Comparison of ENCODE assay signal across 15 cellular contexts in genomic region chr17:78317817-78318400, GRCh38. TPM values are rescaled to one million over a fixed set of nuclear protein-coding genes. Genes with fewer than 3 reads are reported as not detected.
A peak's percentile ranks its signal among the peaks of the same experiment; 100 is the strongest.
DNase-seq lines count a peak whose midpoint lies in the region; ATAC-seq and TF ChIP-seq lines count a peak whose summit lies in the region.
"Had no signal": no experiment of that assay in that cellular context is flagged by ENCODE, and none has a peak within 500 bp of the region (broad histone marks: within the 10 kb centered on the region; RNA-seq: fewer than 3 reads in every experiment).

No MANE protein-coding gene starts in this region.

- H3K27me3 Mint-ChIP-seq in activated CD4-positive, alpha-beta T cell treated with anti-CD3 and anti-CD28 coated beads, Interleukin-2, amount 10 ng/mL, durations not matched to agents 24 days and 14 days: peaks cover 2% of the 10 kb centered on the region
- no peaks in the 10 kb centered on the region for H3K27me3 Mint-ChIP-seq in T-helper 17 cell

- H3K36me3 Mint-ChIP-seq in activated CD4-positive, alpha-beta T cell treated with anti-CD3 and anti-CD28 coated beads, Interleukin-2, amount 10 ng/mL, durations not matched to agents 24 days and 14 days (ENCODE audit: low read depth): no peaks in the 10 kb centered on the region
- no peaks in the 10 kb centered on the region for H3K36me3 Mint-ChIP-seq in T-helper 17 cell (ENCODE audit: low read depth)
- H3K36me3 Mint-ChIP-seq: activated naive CD4-positive, alpha-beta T cell treated with anti-CD3 and anti-CD28 coated beads, Interleukin-2, amount 50 U/mL, for 72 hours had no signal

- H3K4me3 ChIP-seq in stomach: no peak overlapping the region

- DNase-seq in activated CD4-positive, alpha-beta T cell treated with anti-CD3 and anti-CD28 coated beads, Interleukin-2, amount 10 ng/mL, durations not matched to agents 24 days and 14 days: no peak
- no peak for DNase-seq in activated CD4-positive, alpha-beta T cell treated with anti-CD3 and anti-CD28 coated beads, Interleukin-2, amount 50 U/mL, for 48 hours
- DNase-seq in T-helper 17 cell (no peak), left colon (peak in 1 of 2 donors; percentile 51), stomach (no peak), NCI-H774 (lab: John Stamatoyannopoulos, UW) (no peak)
- DNase-seq: activated B cell treated with CpG ODN at 0.5 μM for 24 hours; caudate nucleus; foreskin melanocyte; immature natural killer cell; NCI-H2171; stimulated activated CD4-positive, alpha-beta T cell treated with anti-CD3 and anti-CD28 coated beads, Interleukin-2, amount 100 ng/mL, for 48 hours had no signal

- intact Hi-C loops in activated CD4-positive, alpha-beta T cell treated with anti-CD3 and anti-CD28 coated beads, Interleukin-2, amount 10 ng/mL, durations not matched to agents 24 days and 14 days (cut with micrococcal nuclease): no loop called here
- intact Hi-C loops in left colon (cut with DNase I, micrococcal nuclease) (no loop called here), stomach (cut with DNase I; ENCODE audit: low total_unique reads) (no loop called here)

- no peak for TF ChIP-seq EP300 in stomach (IDR thresholded peaks at IDR 0.05)

- no peaks in the 10 kb centered on the region for H3K36me3 ChIP-seq in stomach

- H3K4me3 Mint-ChIP-seq in activated CD4-positive, alpha-beta T cell treated with anti-CD3 and anti-CD28 coated beads, Interleukin-2, amount 10 ng/mL, durations not matched to agents 24 days and 14 days: no peak overlapping the region
- no peak overlapping the region for H3K4me3 Mint-ChIP-seq in T-helper 17 cell
- H3K4me3 Mint-ChIP-seq: immature natural killer cell had no signal

- H3K4me1 ChIP-seq in stomach: peaks cover 40 to 61% (median 55%) of the 10 kb centered on the region in 4 donors

- no peak for TF ChIP-seq CTCF in stomach (IDR thresholded peaks at IDR 0.05)

- H3K4me1 Mint-ChIP-seq in activated CD4-positive, alpha-beta T cell treated with anti-CD3 and anti-CD28 coated beads, Interleukin-2, amount 10 ng/mL, durations not matched to agents 24 days and 14 days: peaks cover 36% of the 10 kb centered on the region
- H3K4me1 Mint-ChIP-seq in T-helper 17 cell: peaks cover 25% of the 10 kb centered on the region

- no peak for TF ChIP-seq POLR2A in stomach (IDR thresholded peaks at IDR 0.05)

- H3K9me3 Mint-ChIP-seq in activated CD4-positive, alpha-beta T cell treated with anti-CD3 and anti-CD28 coated beads, Interleukin-2, amount 10 ng/mL, durations not matched to agents 24 days and 14 days: no peaks in the 10 kb centered on the region
- H3K9me3 Mint-ChIP-seq: activated B cell treated with CpG ODN at 0.5 μM for 24 hours; activated naive CD4-positive, alpha-beta T cell treated with anti-CD3 and anti-CD28 coated beads, Interleukin-2, amount 50 U/mL, for 72 hours; immature natural killer cell had no signal

- H3K9me3 ChIP-seq in T-helper 17 cell (ENCODE audit: control insufficient read depth, low read length, poor library complexity, severe bottlenecking) (no peaks in the 10 kb centered on the region), stomach (no peaks in the 10 kb centered on the region)

- peak overlapping the region; percentile 65 to 96 (median 85) for H3K27ac ChIP-seq in stomach

- no peak for ATAC-seq in T-helper 17 cell
- peak; percentile 8 for ATAC-seq in left colon
- ATAC-seq in GM19328 (IDR thresholded peaks at IDR 0.05; ENCODE audit: unreplicated experiment): no peak
- ATAC-seq in HG02840 (IDR thresholded peaks at IDR 0.05; ENCODE audit: low FRiP score, unreplicated experiment): no peak
- ATAC-seq: activated naive CD4-positive, alpha-beta T cell treated with anti-CD3 and anti-CD28 coated beads, Interleukin-2, amount 50 U/mL, for 72 hours had no signal

- 65 to 71% (median 67%) methylated on average over 7 to 10 of the region's 10 CpGs for WGBS in stomach, 5 donors

- peak overlapping the region; percentile 12 for H3K27ac Mint-ChIP-seq in activated CD4-positive, alpha-beta T cell treated with anti-CD3 and anti-CD28 coated beads, Interleukin-2, amount 10 ng/mL, durations not matched to agents 24 days and 14 days
- peak overlapping the region; percentile 76 for H3K27ac Mint-ChIP-seq in T-helper 17 cell

- peaks cover 0 to 12% (median 0%) of the 10 kb centered on the region in 3 donors for H3K27me3 ChIP-seq in stomach

RNA-seq across cellular contexts. Expression of gene SOCS3, which starts 42.0 kb away (rescaled TPM):
- total RNA-seq in activated CD4-positive, alpha-beta T cell treated with anti-CD3 and anti-CD28 coated beads, Interleukin-2, amount 10 ng/mL, durations not matched to agents 24 days and 14 days: 78.3 and 81.5 TPM in 2 replicates
- 100 to 1,000 TPM; 119 to 197 TPM for total RNA-seq in T-helper 17 cell
- 10 to 100 TPM; 11.6 to 33.1 TPM for total RNA-seq in left colon
- 10 to 100 TPM; 48.4 to 62.9 (median 52.2) TPM for total RNA-seq in stomach
- 10 to 100 TPM; 18.7 to 46.9 (median 39.7) TPM for polyA plus RNA-seq in stomach
